21 cellular contexts compared by ENCODE assay signal in the genomic region with DNA sequence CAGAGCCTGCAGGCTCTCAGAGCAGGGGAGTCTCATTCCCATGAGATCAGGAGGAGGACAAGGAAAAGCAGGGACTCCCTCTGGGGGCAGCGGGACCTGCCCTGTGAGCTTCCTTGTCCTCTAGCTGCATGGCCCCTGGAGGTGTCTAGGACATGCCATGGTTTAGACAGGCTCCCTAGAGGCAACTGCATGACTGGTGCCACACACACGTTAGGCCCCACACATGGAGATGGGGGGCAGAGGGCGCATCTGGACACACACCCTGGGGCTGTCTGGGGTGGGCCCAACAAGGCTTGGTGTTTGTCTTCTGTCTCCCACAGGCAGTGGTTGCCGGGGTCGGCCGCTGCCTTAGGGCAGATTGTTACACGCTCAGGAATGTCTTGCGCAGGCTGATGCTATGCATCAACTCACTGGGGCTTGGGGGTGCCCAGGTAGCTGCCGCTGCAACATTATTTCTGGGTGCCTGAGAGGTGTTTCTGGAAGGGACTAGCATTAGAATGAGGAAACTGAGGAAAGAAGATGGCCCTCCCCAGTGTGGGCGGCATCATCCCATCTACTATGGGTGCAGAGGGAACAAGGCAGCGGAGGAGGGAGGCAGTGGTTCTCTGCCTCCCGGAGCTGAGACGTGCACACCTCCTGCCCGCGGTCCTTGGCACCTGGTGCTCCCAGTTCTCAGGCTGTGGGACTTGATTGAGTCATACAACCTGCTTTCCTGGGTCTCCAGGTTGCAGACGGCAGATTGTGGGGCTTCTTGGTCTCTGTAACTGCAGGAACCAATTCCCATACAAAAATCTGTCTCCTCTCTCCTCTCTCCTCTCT. TPM values are rescaled to one million over a fixed set of nuclear protein-coding genes. Genes with fewer than 3 reads are reported as not detected.
A peak's percentile ranks its signal among the peaks of the same experiment; 100 is the strongest.
DNase-seq lines count a peak whose midpoint lies in the region; TF ChIP-seq lines count a peak whose summit lies in the region.
"Had no signal": no experiment of that assay in that cellular context is flagged by ENCODE, and none has a peak within 500 bp of the region (broad histone marks: within the 10 kb centered on the region; RNA-seq: fewer than 3 reads in every experiment).

No MANE protein-coding gene starts in this region.

- no peak overlapping the region for H3K4me3 Mint-ChIP-seq in Caco-2 (ENCODE audit: unreplicated experiment)
- no peak overlapping the region for H3K4me3 Mint-ChIP-seq in endodermal cell
- H3K4me3 Mint-ChIP-seq in mesothelial cell of epicardium = no peak overlapping the region
- H3K4me3 Mint-ChIP-seq: activated naive CD8-positive, alpha-beta T cell; CD14-positive monocyte; memory B cell; natural killer cell treated with Interleukin-12 subunit alpha and Interleukin-12 subunit beta and Interleukin-15 and Interleukin-18, amount 100 ng/mL, for 72 hours had no signal

- peaks cover 24% of the 10 kb centered on the region for H3K4me1 ChIP-seq in Caco-2
- peaks cover 9% of the 10 kb centered on the region for H3K4me1 ChIP-seq in endodermal cell (ENCODE audit: control insufficient read depth, insufficient read depth, low read length)
- H3K4me1 ChIP-seq: body of pancreas, prostate gland had no signal

- H3K9me3 Mint-ChIP-seq in Caco-2 (ENCODE audit: unreplicated experiment) (no peaks in the 10 kb centered on the region), endodermal cell (no peaks in the 10 kb centered on the region), mesothelial cell of epicardium (no peaks in the 10 kb centered on the region)
- H3K9me3 Mint-ChIP-seq: memory B cell; natural killer cell treated with Interleukin-12 subunit alpha and Interleukin-12 subunit beta and Interleukin-15 and Interleukin-18, amount 100 ng/mL, for 72 hours had no signal

- 95 to 98% methylated on average over 12 to 16 of the region's 16 CpGs for WGBS in endodermal cell (ENCODE audit: insufficient coverage in 1 of 2, insufficient read length in 1 of 2), 2 experiments

- DNase-seq in Caco-2 (peak; percentile 47 to 62), M059J (ENCODE audit: low read depth) (peak; percentile 70), endodermal cell (peak; percentile 45), mesothelial cell of epicardium (ENCODE audit: low spot score in 2 of 2, unreplicated experiment in 2 of 2) (peak in 1 of 2 experiments; percentile 54), NCI-H2227 (lab: John Stamatoyannopoulos, UW; ENCODE audit: unreplicated experiment) (no peak), HK-2 (ENCODE audit: unreplicated experiment) (no peak), DMS114 treated with DMSO at 0.1 percent for 48 hours (lab: John Stamatoyannopoulos, UW; ENCODE audit: unreplicated experiment) (no peak), anterior cingulate cortex (lab: John Stamatoyannopoulos, UW) (no peak)
- DNase-seq: activated CD8-positive, alpha-beta memory T cell treated with anti-CD3 and anti-CD28 coated beads for 24 hours; body of pancreas; DMS153; hippocampal formation; stimulated activated CD4-positive, alpha-beta T cell treated with anti-CD3 and anti-CD28 coated beads, Interleukin-2, amount 100 ng/mL, for 48 hours; stomach had no signal

- TF ChIP-seq CTCF in Caco-2 (IDR thresholded peaks at IDR 0.05; ENCODE audit: insufficient read depth in 1 of 2, low read depth in 1 of 2, low read length in 1 of 2, severe bottlenecking in 1 of 2, unreplicated experiment in 1 of 2) = no peak
- TF ChIP-seq CTCF in endodermal cell (conservative IDR thresholded peaks at IDR 0.05) = no peak
- no peak for TF ChIP-seq CTCF in mesothelial cell of epicardium (IDR thresholded peaks at IDR 0.05; ENCODE audit: unreplicated experiment)

- POLR2A ChIA-PET in Caco-2 (lab: Charles Lee) = no interaction called here

- H3K27me3 ChIP-seq in Caco-2 (replicated peaks; ENCODE audit: control insufficient read depth, insufficient read depth, low read length) = no peaks in the 10 kb centered on the region
- H3K27me3 ChIP-seq in endodermal cell (ENCODE audit: control insufficient read depth, insufficient read depth, low read length, poor library complexity, severe bottlenecking) = no peaks in the 10 kb centered on the region
- H3K27me3 ChIP-seq: body of pancreas had no signal

- no peaks in the 10 kb centered on the region for H3K27me3 Mint-ChIP-seq in Caco-2 (ENCODE audit: insufficient read depth, unreplicated experiment)
- no peaks in the 10 kb centered on the region for H3K27me3 Mint-ChIP-seq in endodermal cell (ENCODE audit: insufficient read depth)
- H3K27me3 Mint-ChIP-seq in mesothelial cell of epicardium (ENCODE audit: low read depth) = no peaks in the 10 kb centered on the region
- H3K27me3 Mint-ChIP-seq: activated naive CD8-positive, alpha-beta T cell had no signal

- H3K36me3 Mint-ChIP-seq in Caco-2 (ENCODE audit: insufficient read depth, unreplicated experiment) (no peaks in the 10 kb centered on the region), endodermal cell (ENCODE audit: low read depth) (no peaks in the 10 kb centered on the region), mesothelial cell of epicardium (no peaks in the 10 kb centered on the region)
- H3K36me3 Mint-ChIP-seq: activated naive CD8-positive, alpha-beta T cell; CD14-positive monocyte; memory B cell; natural killer cell treated with Interleukin-12 subunit alpha and Interleukin-12 subunit beta and Interleukin-15 and Interleukin-18, amount 100 ng/mL, for 72 hours had no signal

- intact Hi-C loops in Caco-2 (cut with micrococcal nuclease; ENCODE audit: unreplicated experiment) = loop anchor here (2.0 kb wide), 1 partner anchor 79 kb away; no protein-coding TSS in a partner anchor

- no peak overlapping the region for H3K4me3 ChIP-seq in Caco-2 (ENCODE audit: low read depth, low read length)
- no peak overlapping the region for H3K4me3 ChIP-seq in endodermal cell (ENCODE audit: low read length)
- H3K4me3 ChIP-seq: body of pancreas, prostate gland, stomach had no signal

- H3K9me3 ChIP-seq in Caco-2 (no peaks in the 10 kb centered on the region), endodermal cell (ENCODE audit: control insufficient read depth, low read length) (no peaks in the 10 kb centered on the region)
- H3K9me3 ChIP-seq: body of pancreas, prostate gland, stomach had no signal

- no peak overlapping the region for H3K27ac ChIP-seq in endodermal cell (ENCODE audit: low read depth, low read length)
- H3K27ac ChIP-seq: body of pancreas, KMS-11, prostate gland, stomach had no signal

- BruUV-seq in Caco-2 (replicated peaks; lab: Mats Ljungman, UMichigan) = no TSS peak

- H3K27ac Mint-ChIP-seq in Caco-2 (ENCODE audit: unreplicated experiment) (no peak overlapping the region), endodermal cell (no peak overlapping the region), mesothelial cell of epicardium (peak overlapping the region; percentile 11)
- H3K27ac Mint-ChIP-seq: activated naive CD8-positive, alpha-beta T cell; memory B cell; natural killer cell treated with Interleukin-12 subunit alpha and Interleukin-12 subunit beta and Interleukin-15 and Interleukin-18, amount 100 ng/mL, for 72 hours had no signal

- H3K36me3 ChIP-seq in Caco-2 (ENCODE audit: control insufficient read depth, insufficient read depth, low read length) = no peaks in the 10 kb centered on the region
- no peaks in the 10 kb centered on the region for H3K36me3 ChIP-seq in endodermal cell (ENCODE audit: control insufficient read depth, insufficient read depth, low read length)
- H3K36me3 ChIP-seq: prostate gland, stomach had no signal

- CTCF ChIA-PET in Caco-2 (lab: Charles Lee) = no interaction called here

- H3K9ac ChIP-seq in endodermal cell (ENCODE audit: extremely low read depth, low read length, poor library complexity, severe bottlenecking) = no peak overlapping the region
- H3K9ac ChIP-seq: KMS-11 had no signal

- peaks cover 15% of the 10 kb centered on the region for H3K4me1 Mint-ChIP-seq in Caco-2 (ENCODE audit: low read depth, unreplicated experiment)
- peaks cover 8% of the 10 kb centered on the region for H3K4me1 Mint-ChIP-seq in endodermal cell
- peaks cover 20% of the 10 kb centered on the region for H3K4me1 Mint-ChIP-seq in mesothelial cell of epicardium
- H3K4me1 Mint-ChIP-seq: memory B cell had no signal

RNA-seq across cellular contexts. Expression of a gene that starts 32.1 kb away (rescaled TPM):
- 0.68 and 0.79 TPM in 2 replicates for total RNA-seq in Caco-2 (2022)
- 0.07 TPM in 1 of 2 replicates, not detected in the other for total RNA-seq in M059J (2014; rRNA removed; shearing (Covaris generic))
- 1 to 10 TPM; 3.7 to 8.1 TPM for total RNA-seq in endodermal cell
- 0.82 TPM for polyA plus RNA-seq in endodermal cell (2013, experiment 1 of 2)
- 1.2 TPM for polyA plus RNA-seq in endodermal cell (2013, experiment 2 of 2)
- total RNA-seq in mesothelial cell of epicardium = 2.4 to 3.8 TPM (median 3.2 TPM) in 3 replicates
- total RNA-seq: body of pancreas; kidney epithelial cell; natural killer cell treated with Interleukin-12 subunit alpha and Interleukin-12 subunit beta and Interleukin-15 and Interleukin-18, amount 100 ng/mL, for 72 hours had no signal
- polyA plus RNA-seq: CD14-positive monocyte had no signal

RNA-seq across cellular contexts. Expression of a gene that starts 44.4 kb away (rescaled TPM):
- total RNA-seq in Caco-2 (2022) (5.2 and 7.7 TPM in 2 replicates), endodermal cell (10 to 100 TPM; 23.9 to 33.6 TPM), mesothelial cell of epicardium (32.0 to 38.6 TPM (median 32.8 TPM) in 3 replicates)
- total RNA-seq in M059J (2014; rRNA removed; shearing (Covaris generic)) = 7.0 and 13.2 TPM in 2 replicates
- polyA plus RNA-seq in endodermal cell (2013, experiment 1 of 2) = 6.2 TPM
- polyA plus RNA-seq in endodermal cell (2013, experiment 2 of 2) = 7.2 TPM
- total RNA-seq: natural killer cell treated with Interleukin-12 subunit alpha and Interleukin-12 subunit beta and Interleukin-15 and Interleukin-18, amount 100 ng/mL, for 72 hours had no signal
- polyA plus RNA-seq: CD14-positive monocyte had no signal

Comparison
In these comparisons a context has a peak if more than half of its experiments do, and no peak if none do; other contexts are left out.
1. DNase-seq: peak in Caco-2 (2 of 2), M059J (single experiment) and endodermal cell (single experiment); none in NCI-H2227 (single experiment), HK-2 (single experiment), DMS114 treated with DMSO at 0.1 percent for 48 hours (single experiment) and anterior cingulate cortex (0 of 58).